In the genomic region with DNA sequence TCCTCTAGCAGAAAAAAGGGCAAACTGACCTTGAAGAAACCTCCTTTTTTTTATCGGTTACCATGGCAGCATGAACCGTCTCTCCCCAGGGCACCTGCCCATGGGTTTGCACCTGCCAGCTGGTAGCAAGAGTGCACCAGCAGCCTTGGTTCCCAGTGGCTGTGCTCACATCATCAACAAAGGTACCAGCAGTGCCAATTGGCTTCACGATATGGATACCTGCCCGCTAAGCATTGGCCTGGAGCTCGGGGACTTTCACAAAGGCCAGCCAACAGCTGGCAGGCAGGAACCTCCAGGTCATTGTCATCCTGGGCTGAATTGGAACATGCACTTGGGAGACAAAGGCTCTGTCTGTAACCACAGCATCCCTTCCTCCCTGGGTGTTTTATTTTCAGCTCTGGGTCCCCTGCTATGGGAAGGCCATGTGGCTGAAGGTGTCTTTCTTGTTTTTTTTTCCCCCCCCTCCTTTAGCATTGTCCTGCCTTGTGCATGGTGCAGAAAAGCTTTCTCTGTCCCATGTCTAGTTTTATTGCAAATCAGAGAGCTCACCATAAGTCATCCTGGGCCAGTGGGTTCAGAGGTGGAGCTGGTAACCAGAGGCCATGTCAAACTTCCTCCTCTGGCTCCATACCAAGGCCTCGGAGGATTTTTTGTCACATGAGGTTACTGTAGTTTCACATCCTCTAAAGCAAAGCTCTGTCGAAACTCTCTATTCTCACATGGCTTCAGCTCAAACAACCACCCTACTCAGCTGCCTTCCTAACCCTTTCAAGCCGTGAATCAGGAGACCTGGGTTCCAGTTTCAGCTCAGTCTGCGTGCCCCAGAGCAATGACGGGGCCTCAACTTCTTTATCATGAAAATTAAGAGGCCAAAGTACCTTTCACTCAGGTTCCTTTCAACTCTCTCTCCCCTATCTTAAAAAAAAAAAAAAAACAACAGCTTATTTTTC, we compare ENCODE assay signal across 1 cellular context.
TF ChIP-seq lines count a peak whose summit lies in the region.

No MANE protein-coding gene starts in this region.

TF ChIP-seq in GM12878, 131 proteins besides CTCF, POLR2A, EP300 and RAD21 (continued from another document and continues in another):
- TF ChIP-seq, protein P1, sequence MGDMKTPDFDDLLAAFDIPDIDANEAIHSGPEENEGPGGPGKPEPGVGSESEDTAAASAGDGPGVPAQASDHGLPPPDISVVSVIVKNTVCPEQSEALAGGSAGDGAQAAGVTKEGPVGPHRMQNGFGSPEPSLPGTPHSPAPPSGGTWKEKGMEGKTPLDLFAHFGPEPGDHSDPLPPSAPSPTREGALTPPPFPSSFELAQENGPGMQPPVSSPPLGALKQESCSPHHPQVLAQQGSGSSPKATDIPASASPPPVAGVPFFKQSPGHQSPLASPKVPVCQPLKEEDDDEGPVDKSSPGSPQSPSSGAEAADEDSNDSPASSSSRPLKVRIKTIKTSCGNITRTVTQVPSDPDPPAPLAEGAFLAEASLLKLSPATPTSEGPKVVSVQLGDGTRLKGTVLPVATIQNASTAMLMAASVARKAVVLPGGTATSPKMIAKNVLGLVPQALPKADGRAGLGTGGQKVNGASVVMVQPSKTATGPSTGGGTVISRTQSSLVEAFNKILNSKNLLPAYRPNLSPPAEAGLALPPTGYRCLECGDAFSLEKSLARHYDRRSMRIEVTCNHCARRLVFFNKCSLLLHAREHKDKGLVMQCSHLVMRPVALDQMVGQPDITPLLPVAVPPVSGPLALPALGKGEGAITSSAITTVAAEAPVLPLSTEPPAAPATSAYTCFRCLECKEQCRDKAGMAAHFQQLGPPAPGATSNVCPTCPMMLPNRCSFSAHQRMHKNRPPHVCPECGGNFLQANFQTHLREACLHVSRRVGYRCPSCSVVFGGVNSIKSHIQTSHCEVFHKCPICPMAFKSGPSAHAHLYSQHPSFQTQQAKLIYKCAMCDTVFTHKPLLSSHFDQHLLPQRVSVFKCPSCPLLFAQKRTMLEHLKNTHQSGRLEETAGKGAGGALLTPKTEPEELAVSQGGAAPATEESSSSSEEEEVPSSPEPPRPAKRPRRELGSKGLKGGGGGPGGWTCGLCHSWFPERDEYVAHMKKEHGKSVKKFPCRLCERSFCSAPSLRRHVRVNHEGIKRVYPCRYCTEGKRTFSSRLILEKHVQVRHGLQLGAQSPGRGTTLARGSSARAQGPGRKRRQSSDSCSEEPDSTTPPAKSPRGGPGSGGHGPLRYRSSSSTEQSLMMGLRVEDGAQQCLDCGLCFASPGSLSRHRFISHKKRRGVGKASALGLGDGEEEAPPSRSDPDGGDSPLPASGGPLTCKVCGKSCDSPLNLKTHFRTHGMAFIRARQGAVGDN (IDR thresholded peaks at IDR 0.05): peak; percentile 91
- TF ChIP-seq, protein P2, sequence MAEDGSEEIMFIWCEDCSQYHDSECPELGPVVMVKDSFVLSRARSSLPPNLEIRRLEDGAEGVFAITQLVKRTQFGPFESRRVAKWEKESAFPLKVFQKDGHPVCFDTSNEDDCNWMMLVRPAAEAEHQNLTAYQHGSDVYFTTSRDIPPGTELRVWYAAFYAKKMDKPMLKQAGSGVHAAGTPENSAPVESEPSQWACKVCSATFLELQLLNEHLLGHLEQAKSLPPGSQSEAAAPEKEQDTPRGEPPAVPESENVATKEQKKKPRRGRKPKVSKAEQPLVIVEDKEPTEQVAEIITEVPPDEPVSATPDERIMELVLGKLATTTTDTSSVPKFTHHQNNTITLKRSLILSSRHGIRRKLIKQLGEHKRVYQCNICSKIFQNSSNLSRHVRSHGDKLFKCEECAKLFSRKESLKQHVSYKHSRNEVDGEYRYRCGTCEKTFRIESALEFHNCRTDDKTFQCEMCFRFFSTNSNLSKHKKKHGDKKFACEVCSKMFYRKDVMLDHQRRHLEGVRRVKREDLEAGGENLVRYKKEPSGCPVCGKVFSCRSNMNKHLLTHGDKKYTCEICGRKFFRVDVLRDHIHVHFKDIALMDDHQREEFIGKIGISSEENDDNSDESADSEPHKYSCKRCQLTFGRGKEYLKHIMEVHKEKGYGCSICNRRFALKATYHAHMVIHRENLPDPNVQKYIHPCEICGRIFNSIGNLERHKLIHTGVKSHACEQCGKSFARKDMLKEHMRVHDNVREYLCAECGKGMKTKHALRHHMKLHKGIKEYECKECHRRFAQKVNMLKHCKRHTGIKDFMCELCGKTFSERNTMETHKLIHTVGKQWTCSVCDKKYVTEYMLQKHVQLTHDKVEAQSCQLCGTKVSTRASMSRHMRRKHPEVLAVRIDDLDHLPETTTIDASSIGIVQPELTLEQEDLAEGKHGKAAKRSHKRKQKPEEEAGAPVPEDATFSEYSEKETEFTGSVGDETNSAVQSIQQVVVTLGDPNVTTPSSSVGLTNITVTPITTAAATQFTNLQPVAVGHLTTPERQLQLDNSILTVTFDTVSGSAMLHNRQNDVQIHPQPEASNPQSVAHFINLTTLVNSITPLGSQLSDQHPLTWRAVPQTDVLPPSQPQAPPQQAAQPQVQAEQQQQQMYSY (CRISPR knock-in tag; IDR thresholded peaks at IDR 0.05): no peak
- TF ChIP-seq JUNB (IDR thresholded peaks at IDR 0.05) (peak; percentile 30; the same call in 1 of the 2 replicates), ATF7 (IDR thresholded peaks at IDR 0.05; ENCODE audit: low read depth) (peak; percentile 88), POLR2AphosphoS2 (IDR thresholded peaks at IDR 0.05; ENCODE audit: low read depth, low read length) (no peak), NR2C1 (IDR thresholded peaks at IDR 0.05) (no peak), LARP7 (IDR thresholded peaks at IDR 0.05) (peak; percentile 40; the same call in 1 of the 2 replicates), FOXK2 (IDR thresholded peaks at IDR 0.05) (no peak), JUND (IDR thresholded peaks at IDR 0.05; ENCODE audit: low read depth, low read length) (no peak), RCOR1 (conservative IDR thresholded peaks at IDR 0.05; ENCODE audit: low read depth, low read length) (0 out of 2 replicates have a peak, but pooled peaks have one; percentile 57), RB1 (IDR thresholded peaks at IDR 0.05; ENCODE audit: borderline replicate concordance) (0 out of 2 replicates have a peak, but pooled peaks have one; percentile 14), ZBED1 (IDR thresholded peaks at IDR 0.05; ENCODE audit: borderline replicate concordance) (peak; percentile 29; the same call in 1 of the 2 replicates), KAT2A (conservative IDR thresholded peaks at IDR 0.05; ENCODE audit: control insufficient read depth, low read depth, low read length) (no peak), MEF2B (IDR thresholded peaks at IDR 0.05; ENCODE audit: partially characterized antibody, poor library complexity, severe bottlenecking) (peak; percentile 88), ZNF384 (IDR thresholded peaks at IDR 0.05; ENCODE audit: borderline replicate concordance, low read depth, low read length) (peak; percentile 81; the same call in 1 of the 2 replicates), MXI1 (IDR thresholded peaks at IDR 0.05; ENCODE audit: low read depth, low read length) (peak; percentile 52; the same call in 1 of the 2 replicates), SMAD1 (IDR thresholded peaks at IDR 0.05; ENCODE audit: low read depth, partially characterized antibody) (peak; percentile 51), IKZF2 (IDR thresholded peaks at IDR 0.05) (peak; percentile 96 to 97), RELA (IDR thresholded peaks at IDR 0.05; ENCODE audit: borderline replicate concordance, partially characterized antibody) (no peak), BACH1 (IDR thresholded peaks at IDR 0.05; ENCODE audit: borderline replicate concordance) (peak; percentile 90; the same call in 1 of the 2 replicates), RUNX3 (IDR thresholded peaks at IDR 0.05; ENCODE audit: low read length) (peak; percentile 75), SIN3A (IDR thresholded peaks at IDR 0.05; ENCODE audit: low read depth, low read length) (no peak), PAX8 (IDR thresholded peaks at IDR 0.05) (no peak), ZNF217 (IDR thresholded peaks at IDR 0.05) (no peak; the same call in 1 of the 2 replicates)
- TF ChIP-seq, protein P3, sequence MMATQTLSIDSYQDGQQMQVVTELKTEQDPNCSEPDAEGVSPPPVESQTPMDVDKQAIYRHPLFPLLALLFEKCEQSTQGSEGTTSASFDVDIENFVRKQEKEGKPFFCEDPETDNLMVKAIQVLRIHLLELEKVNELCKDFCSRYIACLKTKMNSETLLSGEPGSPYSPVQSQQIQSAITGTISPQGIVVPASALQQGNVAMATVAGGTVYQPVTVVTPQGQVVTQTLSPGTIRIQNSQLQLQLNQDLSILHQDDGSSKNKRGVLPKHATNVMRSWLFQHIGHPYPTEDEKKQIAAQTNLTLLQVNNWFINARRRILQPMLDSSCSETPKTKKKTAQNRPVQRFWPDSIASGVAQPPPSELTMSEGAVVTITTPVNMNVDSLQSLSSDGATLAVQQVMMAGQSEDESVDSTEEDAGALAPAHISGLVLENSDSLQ (IDR thresholded peaks at IDR 0.05): peak; percentile 76
- TF ChIP-seq, protein P4, sequence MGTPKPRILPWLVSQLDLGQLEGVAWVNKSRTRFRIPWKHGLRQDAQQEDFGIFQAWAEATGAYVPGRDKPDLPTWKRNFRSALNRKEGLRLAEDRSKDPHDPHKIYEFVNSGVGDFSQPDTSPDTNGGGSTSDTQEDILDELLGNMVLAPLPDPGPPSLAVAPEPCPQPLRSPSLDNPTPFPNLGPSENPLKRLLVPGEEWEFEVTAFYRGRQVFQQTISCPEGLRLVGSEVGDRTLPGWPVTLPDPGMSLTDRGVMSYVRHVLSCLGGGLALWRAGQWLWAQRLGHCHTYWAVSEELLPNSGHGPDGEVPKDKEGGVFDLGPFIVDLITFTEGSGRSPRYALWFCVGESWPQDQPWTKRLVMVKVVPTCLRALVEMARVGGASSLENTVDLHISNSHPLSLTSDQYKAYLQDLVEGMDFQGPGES (IDR thresholded peaks at IDR 0.05): no peak
- TF ChIP-seq, protein P5, sequence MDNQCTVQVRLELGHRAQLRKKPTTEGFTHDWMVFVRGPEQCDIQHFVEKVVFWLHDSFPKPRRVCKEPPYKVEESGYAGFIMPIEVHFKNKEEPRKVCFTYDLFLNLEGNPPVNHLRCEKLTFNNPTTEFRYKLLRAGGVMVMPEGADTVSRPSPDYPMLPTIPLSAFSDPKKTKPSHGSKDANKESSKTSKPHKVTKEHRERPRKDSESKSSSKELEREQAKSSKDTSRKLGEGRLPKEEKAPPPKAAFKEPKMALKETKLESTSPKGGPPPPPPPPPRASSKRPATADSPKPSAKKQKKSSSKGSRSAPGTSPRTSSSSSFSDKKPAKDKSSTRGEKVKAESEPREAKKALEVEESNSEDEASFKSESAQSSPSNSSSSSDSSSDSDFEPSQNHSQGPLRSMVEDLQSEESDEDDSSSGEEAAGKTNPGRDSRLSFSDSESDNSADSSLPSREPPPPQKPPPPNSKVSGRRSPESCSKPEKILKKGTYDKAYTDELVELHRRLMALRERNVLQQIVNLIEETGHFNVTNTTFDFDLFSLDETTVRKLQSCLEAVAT (IDR thresholded peaks at IDR 0.05): peak; percentile 85
- TF ChIP-seq, protein P6, sequence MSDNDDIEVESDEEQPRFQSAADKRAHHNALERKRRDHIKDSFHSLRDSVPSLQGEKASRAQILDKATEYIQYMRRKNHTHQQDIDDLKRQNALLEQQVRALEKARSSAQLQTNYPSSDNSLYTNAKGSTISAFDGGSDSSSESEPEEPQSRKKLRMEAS (IDR thresholded peaks at IDR 0.05; ENCODE audit: low read depth, low read length): 0 out of 2 replicates have a peak, but pooled peaks have one; percentile 58
- TF ChIP-seq, protein P7, sequence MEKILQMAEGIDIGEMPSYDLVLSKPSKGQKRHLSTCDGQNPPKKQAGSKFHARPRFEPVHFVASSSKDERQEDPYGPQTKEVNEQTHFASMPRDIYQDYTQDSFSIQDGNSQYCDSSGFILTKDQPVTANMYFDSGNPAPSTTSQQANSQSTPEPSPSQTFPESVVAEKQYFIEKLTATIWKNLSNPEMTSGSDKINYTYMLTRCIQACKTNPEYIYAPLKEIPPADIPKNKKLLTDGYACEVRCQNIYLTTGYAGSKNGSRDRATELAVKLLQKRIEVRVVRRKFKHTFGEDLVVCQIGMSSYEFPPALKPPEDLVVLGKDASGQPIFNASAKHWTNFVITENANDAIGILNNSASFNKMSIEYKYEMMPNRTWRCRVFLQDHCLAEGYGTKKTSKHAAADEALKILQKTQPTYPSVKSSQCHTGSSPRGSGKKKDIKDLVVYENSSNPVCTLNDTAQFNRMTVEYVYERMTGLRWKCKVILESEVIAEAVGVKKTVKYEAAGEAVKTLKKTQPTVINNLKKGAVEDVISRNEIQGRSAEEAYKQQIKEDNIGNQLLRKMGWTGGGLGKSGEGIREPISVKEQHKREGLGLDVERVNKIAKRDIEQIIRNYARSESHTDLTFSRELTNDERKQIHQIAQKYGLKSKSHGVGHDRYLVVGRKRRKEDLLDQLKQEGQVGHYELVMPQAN (conservative IDR thresholded peaks at IDR 0.05): no peak
- TF ChIP-seq, protein P8, sequence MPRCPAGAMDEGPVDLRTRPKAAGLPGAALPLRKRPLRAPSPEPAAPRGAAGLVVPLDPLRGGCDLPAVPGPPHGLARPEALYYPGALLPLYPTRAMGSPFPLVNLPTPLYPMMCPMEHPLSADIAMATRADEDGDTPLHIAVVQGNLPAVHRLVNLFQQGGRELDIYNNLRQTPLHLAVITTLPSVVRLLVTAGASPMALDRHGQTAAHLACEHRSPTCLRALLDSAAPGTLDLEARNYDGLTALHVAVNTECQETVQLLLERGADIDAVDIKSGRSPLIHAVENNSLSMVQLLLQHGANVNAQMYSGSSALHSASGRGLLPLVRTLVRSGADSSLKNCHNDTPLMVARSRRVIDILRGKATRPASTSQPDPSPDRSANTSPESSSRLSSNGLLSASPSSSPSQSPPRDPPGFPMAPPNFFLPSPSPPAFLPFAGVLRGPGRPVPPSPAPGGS (IDR thresholded peaks at IDR 0.05; ENCODE audit: borderline replicate concordance, insufficient read depth, low read depth, low read length, poor library complexity, severe bottlenecking): peak; percentile 73
- TF ChIP-seq, protein P9, sequence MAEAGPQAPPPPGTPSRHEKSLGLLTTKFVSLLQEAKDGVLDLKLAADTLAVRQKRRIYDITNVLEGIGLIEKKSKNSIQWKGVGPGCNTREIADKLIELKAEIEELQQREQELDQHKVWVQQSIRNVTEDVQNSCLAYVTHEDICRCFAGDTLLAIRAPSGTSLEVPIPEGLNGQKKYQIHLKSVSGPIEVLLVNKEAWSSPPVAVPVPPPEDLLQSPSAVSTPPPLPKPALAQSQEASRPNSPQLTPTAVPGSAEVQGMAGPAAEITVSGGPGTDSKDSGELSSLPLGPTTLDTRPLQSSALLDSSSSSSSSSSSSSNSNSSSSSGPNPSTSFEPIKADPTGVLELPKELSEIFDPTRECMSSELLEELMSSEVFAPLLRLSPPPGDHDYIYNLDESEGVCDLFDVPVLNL (IDR thresholded peaks at IDR 0.05; ENCODE audit: low read depth, low read length): no peak
- TF ChIP-seq, protein P10, sequence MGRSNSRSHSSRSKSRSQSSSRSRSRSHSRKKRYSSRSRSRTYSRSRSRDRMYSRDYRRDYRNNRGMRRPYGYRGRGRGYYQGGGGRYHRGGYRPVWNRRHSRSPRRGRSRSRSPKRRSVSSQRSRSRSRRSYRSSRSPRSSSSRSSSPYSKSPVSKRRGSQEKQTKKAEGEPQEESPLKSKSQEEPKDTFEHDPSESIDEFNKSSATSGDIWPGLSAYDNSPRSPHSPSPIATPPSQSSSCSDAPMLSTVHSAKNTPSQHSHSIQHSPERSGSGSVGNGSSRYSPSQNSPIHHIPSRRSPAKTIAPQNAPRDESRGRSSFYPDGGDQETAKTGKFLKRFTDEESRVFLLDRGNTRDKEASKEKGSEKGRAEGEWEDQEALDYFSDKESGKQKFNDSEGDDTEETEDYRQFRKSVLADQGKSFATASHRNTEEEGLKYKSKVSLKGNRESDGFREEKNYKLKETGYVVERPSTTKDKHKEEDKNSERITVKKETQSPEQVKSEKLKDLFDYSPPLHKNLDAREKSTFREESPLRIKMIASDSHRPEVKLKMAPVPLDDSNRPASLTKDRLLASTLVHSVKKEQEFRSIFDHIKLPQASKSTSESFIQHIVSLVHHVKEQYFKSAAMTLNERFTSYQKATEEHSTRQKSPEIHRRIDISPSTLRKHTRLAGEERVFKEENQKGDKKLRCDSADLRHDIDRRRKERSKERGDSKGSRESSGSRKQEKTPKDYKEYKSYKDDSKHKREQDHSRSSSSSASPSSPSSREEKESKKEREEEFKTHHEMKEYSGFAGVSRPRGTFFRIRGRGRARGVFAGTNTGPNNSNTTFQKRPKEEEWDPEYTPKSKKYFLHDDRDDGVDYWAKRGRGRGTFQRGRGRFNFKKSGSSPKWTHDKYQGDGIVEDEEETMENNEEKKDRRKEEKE (IDR thresholded peaks at IDR 0.05): no peak
